In genomic region chrX:115023139-115023538, GRCh38 we compare ENCODE assay signal across 14 cellular contexts. TPM values are rescaled to one million over a fixed set of nuclear protein-coding genes. Genes with fewer than 3 reads are reported as not detected.
DNase-seq lines count a peak whose midpoint lies in the region; ATAC-seq, FAIRE-seq and TF ChIP-seq lines count a peak whose summit lies in the region.
"Had no signal": no experiment of that assay in that cellular context is flagged by ENCODE, and none has a peak within 500 bp of the region (broad histone marks: within the 10 kb centered on the region; RNA-seq: fewer than 3 reads in every experiment).

No MANE protein-coding gene starts in this region.

- no peak overlapping the region for H3K27ac ChIP-seq in transverse colon
- no peak overlapping the region for H3K27ac ChIP-seq in gastrocnemius medialis
- H3K27ac ChIP-seq: sigmoid colon had no signal

- no peak for TF ChIP-seq POLR2A in transverse colon (IDR thresholded peaks at IDR 0.05)
- TF ChIP-seq POLR2A in gastrocnemius medialis (IDR thresholded peaks at IDR 0.05): no peak

- no peaks in the 10 kb centered on the region for H3K36me3 ChIP-seq in bronchial epithelial cell (ENCODE audit: control insufficient read depth, insufficient read depth, low read length)
- no peaks in the 10 kb centered on the region for H3K36me3 ChIP-seq in transverse colon
- H3K36me3 ChIP-seq in gastrocnemius medialis: no peaks in the 10 kb centered on the region
- H3K36me3 ChIP-seq: sigmoid colon had no signal

- intact Hi-C loops in transverse colon (cut with DNase I; ENCODE audit: low total_unique reads) (no loop called here), gastrocnemius medialis (cut with DNase I; ENCODE audit: low total_unique reads) (no loop called here), Right ventricle myocardium inferior (cut with DNase I) (no loop called here)

- TF ChIP-seq CTCF in AG10803 (conservative IDR thresholded peaks at IDR 0.05; ENCODE audit: low read length) (no peak), bronchial epithelial cell (IDR thresholded peaks at IDR 0.05; ENCODE audit: insufficient read depth, low read length, severe bottlenecking) (no peak), transverse colon (IDR thresholded peaks at IDR 0.05) (no peak), gastrocnemius medialis (IDR thresholded peaks at IDR 0.05 in 4 of 5, conservative IDR thresholded peaks at IDR 0.05 in 1 of 5) (no peak)

- H3K4me1 ChIP-seq in transverse colon: peaks cover 0 to 4% (median 0%) of the 10 kb centered on the region in 4 donors
- no peaks in the 10 kb centered on the region for H3K4me1 ChIP-seq in gastrocnemius medialis
- H3K4me1 ChIP-seq: sigmoid colon had no signal

- H3K4me3 ChIP-seq in AG10803 (ENCODE audit: low read length) (no peak overlapping the region), bronchial epithelial cell (ENCODE audit: low read depth, low read length) (no peak overlapping the region), transverse colon (no peak overlapping the region), gastrocnemius medialis (no peak overlapping the region)
- H3K4me3 ChIP-seq: sigmoid colon had no signal

- DNase-seq in AG10803 (ENCODE audit: low read depth) (peak; percentile 69), HS-5 (ENCODE audit: low read depth) (peak; percentile 74), bronchial epithelial cell (ENCODE audit: low read depth) (peak; percentile 96), left kidney (ENCODE audit: low read depth, low spot score) (peak; percentile 1), transverse colon (no peak), gastrocnemius medialis (no peak), Right ventricle myocardium inferior (ENCODE audit: missing footprints) (no peak)
- DNase-seq in activated naive CD4-positive, alpha-beta T cell (lab: John Stamatoyannopoulos, UW): no peak
- DNase-seq: activated gamma-delta T cell, DMS79, endodermal cell, midbrain, NCI-H1694 treated with DMSO at 0.1 percent for 48 hours, sigmoid colon had no signal

- TF ChIP-seq EP300 in transverse colon (IDR thresholded peaks at IDR 0.05; ENCODE audit: low read depth): no peak

- 18 to 33% methylated on average over 1 to 2 of the region's 2 CpGs for WGBS in transverse colon (ENCODE audit: low coverage in 1 of 2), 2 donors

- H3K27me3 ChIP-seq in bronchial epithelial cell (ENCODE audit: control insufficient read depth, insufficient read depth, low read length) (no peaks in the 10 kb centered on the region), transverse colon (no peaks in the 10 kb centered on the region), gastrocnemius medialis (no peaks in the 10 kb centered on the region)
- H3K27me3 ChIP-seq: sigmoid colon had no signal

- in situ Hi-C loops in transverse colon (cut with MboI; ENCODE audit: low pct_ligation_motif_present in 1 of 4, low pct_unique_long_range_greater_than_20kb in 1 of 4, low sequenced_read_pairs in 3 of 4) (no loop called here), gastrocnemius medialis (cut with MboI; ENCODE audit: low sequenced_read_pairs in 4 of 4) (no loop called here)

- H3K9me3 ChIP-seq in transverse colon (no peaks in the 10 kb centered on the region), gastrocnemius medialis (no peaks in the 10 kb centered on the region)
- H3K9me3 ChIP-seq: sigmoid colon had no signal

- no peak for ATAC-seq in gastrocnemius medialis
- ATAC-seq in Right ventricle myocardium inferior: no peak

- peak; percentile 80 for FAIRE-seq in bronchial epithelial cell (lab: Jason Lieb, UNC)

RNA-seq across cellular contexts. Expression of gene IL13RA2, which starts 5.7 kb away (rescaled TPM):
- total RNA-seq in bronchial epithelial cell: 15.4 and 17.1 TPM in 2 replicates
- not detected for total RNA-seq in transverse colon
- total RNA-seq in gastrocnemius medialis: under 1 TPM in 1 of 4 donors, not detected in 3; 0.31 TPM
- not detected for total RNA-seq in Right ventricle myocardium inferior
- total RNA-seq: endodermal cell had no signal

Comparison
In these comparisons a context has a peak if more than half of its experiments do, and no peak if none do; other contexts are left out.
1. DNase-seq: peak in AG10803 (single experiment), HS-5 (single experiment), bronchial epithelial cell (single experiment) and left kidney (single experiment); none in transverse colon (single experiment), gastrocnemius medialis (0 of 2), activated naive CD4-positive, alpha-beta T cell (0 of 4) and Right ventricle myocardium inferior (single experiment).
2. RNA of gene IL13RA2, which starts 5.7 kb away (total RNA-seq): 15.4 to 17.1 TPM in bronchial epithelial cell; 0.31 TPM in gastrocnemius medialis, not detected in transverse colon and not detected in Right ventricle myocardium inferior (single experiment); every median in the first group is over 10 times any median in the second.